ENCODE assay signal across 9 cellular contexts in the genomic region with DNA sequence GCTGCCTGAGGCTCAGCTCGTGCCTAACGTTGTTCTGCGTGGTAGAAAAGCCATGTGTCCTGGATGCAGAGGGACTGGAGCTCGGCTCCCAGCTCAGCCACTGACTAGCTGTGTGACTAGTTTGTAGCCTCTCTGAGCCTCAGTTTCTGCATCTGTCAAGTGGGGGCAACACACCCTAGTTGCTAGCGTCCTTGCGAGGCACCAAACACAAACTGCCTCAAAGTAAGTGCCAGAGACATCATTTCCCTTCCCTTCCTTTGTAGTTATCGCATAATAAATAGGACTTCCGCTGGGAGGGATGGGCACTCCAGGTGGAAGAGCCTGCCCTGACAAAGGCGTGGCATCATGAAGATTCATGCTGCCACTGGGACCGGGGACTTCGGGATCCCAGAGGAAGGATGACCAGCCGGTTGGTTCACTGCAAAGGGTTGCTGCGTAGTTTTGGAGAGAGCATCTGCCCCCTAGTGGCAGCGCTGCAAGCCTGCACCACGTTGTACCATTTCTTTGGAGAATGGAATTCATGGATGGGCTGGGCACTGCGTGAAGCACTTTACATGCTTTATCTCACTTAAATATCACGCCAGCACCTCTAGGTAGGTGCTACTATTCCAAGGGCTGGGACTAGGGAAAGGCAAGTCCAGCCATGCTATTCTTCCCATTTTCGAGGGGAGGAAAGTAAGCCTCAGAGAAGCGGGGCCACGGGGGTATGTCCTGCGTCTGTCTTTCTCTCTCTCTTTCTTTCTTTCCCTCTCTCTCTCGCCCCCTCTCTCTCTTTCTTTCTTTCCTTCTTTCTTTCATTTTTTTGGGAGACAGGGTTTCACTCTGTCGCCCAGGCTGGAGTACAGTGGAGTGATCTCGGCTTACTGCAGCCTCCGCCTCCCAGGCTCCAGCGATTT. TPM values are rescaled to one million over a fixed set of nuclear protein-coding genes. Genes with fewer than 3 reads are reported as not detected.
DNase-seq lines count a peak whose midpoint lies in the region; ATAC-seq, FAIRE-seq and TF ChIP-seq lines count a peak whose summit lies in the region.
"Had no signal": no experiment of that assay in that cellular context is flagged by ENCODE, and none has a peak within 500 bp of the region (broad histone marks: within the 10 kb centered on the region; RNA-seq: fewer than 3 reads in every experiment).

No MANE protein-coding gene starts in this region.

- DNase-seq in EL (peak; percentile 68), NCI-H2171 treated with DMSO at 0.1 percent for 48 hours (lab: John Stamatoyannopoulos, UW) (peak; percentile 81), WERI-Rb-1 (peak; percentile 67), bronchial epithelial cell (ENCODE audit: low read depth) (peak; percentile 61), kidney glomerular epithelial cell (lab: John Stamatoyannopoulos, UW) (peak; percentile 43)
- peak; percentile 62 for DNase-seq in stimulated activated CD4-positive, alpha-beta T cell treated with anti-CD3 and anti-CD28 coated beads, Interleukin-1b, Interleukin-23, amount 100 ng/mL, for 48 hours

- H3K36me3 ChIP-seq in WERI-Rb-1: no peaks in the 10 kb centered on the region
- H3K36me3 ChIP-seq in bronchial epithelial cell (ENCODE audit: control insufficient read depth, insufficient read depth, low read length): no peaks in the 10 kb centered on the region

- no peaks in the 10 kb centered on the region for H3K9me3 ChIP-seq in WERI-Rb-1 (ENCODE audit: severe bottlenecking)

- FAIRE-seq in bronchial epithelial cell (lab: Jason Lieb, UNC): peak; percentile 77
- FAIRE-seq: endometrium had no signal

- peak; percentile 39 for ATAC-seq in HG02610 (IDR thresholded peaks at IDR 0.05; ENCODE audit: unreplicated experiment)
- no peak for ATAC-seq in GM18519 (IDR thresholded peaks at IDR 0.05; ENCODE audit: low FRiP score, unreplicated experiment)

- peak; percentile 95 for TF ChIP-seq CTCF in WERI-Rb-1 (IDR thresholded peaks at IDR 0.05; ENCODE audit: low read depth, low read length)
- TF ChIP-seq CTCF in bronchial epithelial cell (IDR thresholded peaks at IDR 0.05; ENCODE audit: insufficient read depth, low read length, severe bottlenecking): peak; percentile 99

- H3K4me3 ChIP-seq in WERI-Rb-1 (ENCODE audit: low read depth, low read length) (no peak overlapping the region), bronchial epithelial cell (ENCODE audit: low read depth, low read length) (no peak overlapping the region)

- no peak overlapping the region for H3K27ac ChIP-seq in WERI-Rb-1

- H3K27me3 ChIP-seq in WERI-Rb-1 (ENCODE audit: insufficient read depth, low read depth, severe bottlenecking): no peaks in the 10 kb centered on the region
- H3K27me3 ChIP-seq in bronchial epithelial cell (ENCODE audit: control insufficient read depth, insufficient read depth, low read length): peaks cover 5% of the 10 kb centered on the region

RNA-seq across cellular contexts. Expression of a gene that starts 4.6 kb away (rescaled TPM):
- total RNA-seq in bronchial epithelial cell: not detected in 2 replicates

RNA-seq across cellular contexts. Expression of a gene that starts 24.4 kb away (rescaled TPM):
- total RNA-seq in bronchial epithelial cell: 1.3 and 2.6 TPM in 2 replicates

RNA-seq across cellular contexts. Expression of a gene that starts 25.4 kb away (rescaled TPM):
- total RNA-seq in bronchial epithelial cell: 0.13 and 0.26 TPM in 2 replicates
